Comparison of ENCODE assay signal across 8 cellular contexts in genomic region chr1:14598498-14599172, GRCh38. TPM values are rescaled to one million over a fixed set of nuclear protein-coding genes. Genes with fewer than 3 reads are reported as not detected.
DNase-seq lines count a peak whose midpoint lies in the region; ATAC-seq, FAIRE-seq and TF ChIP-seq lines count a peak whose summit lies in the region.

KAZN (plus strand) TSS chr1:14598685.

- no peak for TF ChIP-seq EP300 in A549 (IDR thresholded peaks at IDR 0.05)

- DNase-seq in A549 (ENCODE audit: low read depth in 1 of 2, low spot score in 1 of 2) (no peak), caudate nucleus (lab: John Stamatoyannopoulos, UW) (peak in 41 of 61 donors; percentile 13 to 74 (median 37)), mesendoderm (peak; percentile 87), natural killer cell (no peak)

- peak within 1 kb of the TSS; percentile 7 for H2BK15ac ChIP-seq in mesendoderm (replicated peaks; ENCODE audit: low read depth)

- H3K27ac ChIP-seq in A549 (no peak within 1 kb of the TSS), HUES48 (ENCODE audit: low read depth, low read length) (peak within 1 kb of the TSS; percentile 21), caudate nucleus (ENCODE audit: low read depth, low read length) (no peak within 1 kb of the TSS), mesendoderm (ENCODE audit: low read depth, low read length) (peak within 1 kb of the TSS; percentile 79), urinary bladder (ENCODE audit: low read depth) (no peak within 1 kb of the TSS)

- H3K27me3 ChIP-seq in HUES48 (ENCODE audit: control insufficient read depth, insufficient read depth, low read length) (peaks cover 45% of the 10 kb centered on the region), mesendoderm (ENCODE audit: insufficient read depth, low read length, poor library complexity) (no peaks in the 10 kb centered on the region)

- H2BK120ac ChIP-seq in mesendoderm (ENCODE audit: low read depth, low read length) = peak within 1 kb of the TSS; percentile 73

- peaks cover 19% of the 10 kb centered on the region for H3K79me2 ChIP-seq in mesendoderm (ENCODE audit: control insufficient read depth, insufficient read depth, low read length)

- H2BK5ac ChIP-seq in mesendoderm (ENCODE audit: low read length) = peak within 1 kb of the TSS; percentile 62

- POLR2A ChIA-PET in A549 (lab: Yijun Ruan, JAX) = no interaction called here

- no peak within 1 kb of the TSS for H3K27ac Mint-ChIP-seq in natural killer cell

- TF ChIP-seq POLR2A in A549 (IDR thresholded peaks at IDR 0.05; ENCODE audit: low read length) = no peak

- H3K9me3 Mint-ChIP-seq in natural killer cell = no peaks in the 10 kb centered on the region

- peak within 1 kb of the TSS; percentile 92 for H3K56ac ChIP-seq in mesendoderm (ENCODE audit: low read length)

- no peak within 1 kb of the TSS for H4K8ac ChIP-seq in mesendoderm (ENCODE audit: low read depth, low read length)

- peaks cover 0 to 4% of the 10 kb centered on the region in 2 donors for H3K4me1 Mint-ChIP-seq in natural killer cell

- H3K4me3 ChIP-seq in A549 (peak within 1 kb of the TSS; percentile 35), HUES48 (ENCODE audit: low read depth, low read length) (peak within 1 kb of the TSS; percentile 87), mesendoderm (ENCODE audit: low read length) (peak within 1 kb of the TSS; percentile 65), urinary bladder (ENCODE audit: low read depth, low read length) (peak within 1 kb of the TSS; percentile 70)

- H3K4me2 ChIP-seq in A549 = peak within 1 kb of the TSS; percentile 73
- H3K4me2 ChIP-seq in mesendoderm (ENCODE audit: low read length) = peak within 1 kb of the TSS; percentile 86

- H3K4me3 Mint-ChIP-seq in natural killer cell = no peak within 1 kb of the TSS

- CTCF ChIA-PET in A549 (lab: Yijun Ruan, JAX) = interaction anchor here (1.0 to 1.3 kb wide), 3 partner anchors 45 to 448 kb away, joined by 3 read pairs; no protein-coding TSS in a partner anchor

- TF ChIP-seq RAD21 in A549 (conservative IDR thresholded peaks at IDR 0.05 in 1 of 2, IDR thresholded peaks at IDR 0.05 in 1 of 2) = no peak

- H2AK5ac ChIP-seq in mesendoderm (ENCODE audit: low read length) = no peak within 1 kb of the TSS

- no peaks in the 10 kb centered on the region for H3K4me1 ChIP-seq in A549
- H3K4me1 ChIP-seq in HUES48 (ENCODE audit: control insufficient read depth, insufficient read depth, low read length) = peaks cover 68% of the 10 kb centered on the region
- H3K4me1 ChIP-seq in mesendoderm (ENCODE audit: control insufficient read depth, low read depth, low read length) = peaks cover 24% of the 10 kb centered on the region
- no peaks in the 10 kb centered on the region for H3K4me1 ChIP-seq in urinary bladder (ENCODE audit: insufficient read depth)

- H3K9ac ChIP-seq in HUES48 (ENCODE audit: low read depth, low read length) (peak within 1 kb of the TSS; percentile 40; the same call in 1 of the 2 replicates), mesendoderm (ENCODE audit: low read length) (peak within 1 kb of the TSS; percentile 82)

- intact Hi-C loops in natural killer cell (cut with micrococcal nuclease) = no loop called here

- H3K4ac ChIP-seq in mesendoderm (ENCODE audit: low read depth, low read length) = peak within 1 kb of the TSS; percentile 89

- peak within 1 kb of the TSS; percentile 96 for H3K18ac ChIP-seq in mesendoderm (ENCODE audit: low read length)

- ATAC-seq in A549 (peak; percentile 65 to 69; a peak in 5 of 6 replicates), natural killer cell (no peak), HG03342 (IDR thresholded peaks at IDR 0.05; ENCODE audit: unreplicated experiment) (no peak)
- ATAC-seq in activated CD4-positive, CD25-positive, alpha-beta regulatory T cell treated with anti-CD3 and anti-CD28 coated beads, Interleukin-2, amount 50 U/mL, for 24 hours = no peak

- no peak for TF ChIP-seq CTCF in A549 (IDR thresholded peaks at IDR 0.05)
- no peak for TF ChIP-seq CTCF in natural killer cell (IDR thresholded peaks at IDR 0.05)

- FAIRE-seq in A549 (lab: Jason Lieb, UNC) = no peak

- no peaks in the 10 kb centered on the region for H3K36me3 ChIP-seq in HUES48 (ENCODE audit: control insufficient read depth, insufficient read depth, low read length)
- H3K36me3 ChIP-seq in mesendoderm (ENCODE audit: control insufficient read depth, insufficient read depth, low read length) = no peaks in the 10 kb centered on the region
- no peaks in the 10 kb centered on the region for H3K36me3 ChIP-seq in urinary bladder (ENCODE audit: insufficient read depth)

- no peaks in the 10 kb centered on the region for H3K9me3 ChIP-seq in A549
- no peaks in the 10 kb centered on the region for H3K9me3 ChIP-seq in HUES48 (ENCODE audit: control insufficient read depth, insufficient read depth, low read length)

- H3K23ac ChIP-seq in mesendoderm (ENCODE audit: low read length) = peak within 1 kb of the TSS; percentile 76

- H4K5ac ChIP-seq in mesendoderm (ENCODE audit: low read length) = peak within 1 kb of the TSS; percentile 13

- 15% methylated on average over 8 of the region's 80 CpGs for WGBS in A549 (ENCODE audit: missing lambda C conversion rate)
- no CpG with 5 or more reads among the region's 80 CpGs for WGBS in mesendoderm (ENCODE audit: extremely low coverage, insufficient coverage, low lambda C conversion rate)
- under 1% methylated on average over 80 of the region's 80 CpGs for WGBS in urinary bladder

- H3K36me3 Mint-ChIP-seq in natural killer cell = no peaks in the 10 kb centered on the region

- H3K79me1 ChIP-seq in mesendoderm (ENCODE audit: low read length) = no peaks in the 10 kb centered on the region

- H3K27me3 Mint-ChIP-seq in natural killer cell (ENCODE audit: low read depth in 2 of 2) = peaks cover 48 to 72% of the 10 kb centered on the region in 2 donors

TF ChIP-seq in A549, 52 proteins besides CTCF, POLR2A, EP300 and RAD21:
- TF ChIP-seq EHMT2 (IDR thresholded peaks at IDR 0.05; ENCODE audit: low read depth) (no peak), FOSL2 (IDR thresholded peaks at IDR 0.05) (no peak), FOSL2 (CRISPR knock-in tag; IDR thresholded peaks at IDR 0.05) (no peak), HOXB5 (CRISPR knock-in tag; IDR thresholded peaks at IDR 0.05) (no peak), KDM1A (IDR thresholded peaks at IDR 0.05; ENCODE audit: low read depth) (no peak), MAZ (IDR thresholded peaks at IDR 0.05; ENCODE audit: borderline replicate concordance, low read depth, low read length) (no peak), NR3C1 (IDR thresholded peaks at IDR 0.05) (no peak), ZC3H11A (IDR thresholded peaks at IDR 0.05) (no peak), CHD2 (IDR thresholded peaks at IDR 0.05; ENCODE audit: low read length, partially characterized antibody) (no peak), RNF2 (IDR thresholded peaks at IDR 0.05; ENCODE audit: borderline replicate concordance, low read depth) (no peak)
- TF ChIP-seq, protein P1, sequence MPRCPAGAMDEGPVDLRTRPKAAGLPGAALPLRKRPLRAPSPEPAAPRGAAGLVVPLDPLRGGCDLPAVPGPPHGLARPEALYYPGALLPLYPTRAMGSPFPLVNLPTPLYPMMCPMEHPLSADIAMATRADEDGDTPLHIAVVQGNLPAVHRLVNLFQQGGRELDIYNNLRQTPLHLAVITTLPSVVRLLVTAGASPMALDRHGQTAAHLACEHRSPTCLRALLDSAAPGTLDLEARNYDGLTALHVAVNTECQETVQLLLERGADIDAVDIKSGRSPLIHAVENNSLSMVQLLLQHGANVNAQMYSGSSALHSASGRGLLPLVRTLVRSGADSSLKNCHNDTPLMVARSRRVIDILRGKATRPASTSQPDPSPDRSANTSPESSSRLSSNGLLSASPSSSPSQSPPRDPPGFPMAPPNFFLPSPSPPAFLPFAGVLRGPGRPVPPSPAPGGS (IDR thresholded peaks at IDR 0.05) = no peak

RNA-seq across cellular contexts. Expression of gene KAZN, which starts in this region (rescaled TPM):
- polyA plus RNA-seq in A549 (2011; rRNA removed) (1.3 and 1.5 TPM in 2 replicates), A549 (2017; fragmentation: RNase III; extraction: RNeasy Plus Mini Kit Qiagen cat#74134 plus additional on column Dnase treatment) (1.6 to 2.3 TPM (median 1.9 TPM) in 3 replicates), urinary bladder (7.2 TPM)
- polyA plus RNA-seq in A549 (2012; cell fraction: cytosol; rRNA removed) = 1.2 and 1.5 TPM in 2 replicates
- polyA plus RNA-seq in A549 (2012; cell fraction: nucleus; rRNA removed) = 1.5 and 1.9 TPM in 2 replicates
- 0.68 and 1.2 TPM in 2 replicates for polyA minus RNA-seq in A549 (2011; rRNA and poly(A)+ RNA removed)
- polyA plus RNA-seq in mesendoderm (2013, experiment 1 of 2) = 10.8 TPM
- polyA plus RNA-seq in mesendoderm (2013, experiment 2 of 2) = 10.6 TPM
- total RNA-seq in urinary bladder (8.4 TPM), natural killer cell (1 to 10 TPM; 1.2 to 2.0 (median 1.7) TPM)

Comparison
In these comparisons a context has a peak if more than half of its experiments do, and no peak if none do; other contexts are left out.
1. ATAC-seq: peak in A549 (2 of 2); none in activated CD4-positive, CD25-positive, alpha-beta regulatory T cell treated with anti-CD3 and anti-CD28 coated beads, Interleukin-2, amount 50 U/mL, for 24 hours (0 of 2), natural killer cell (0 of 3) and HG03342 (single experiment).
2. DNase-seq: peak in caudate nucleus (41 of 61) and mesendoderm (single experiment); none in A549 (0 of 2) and natural killer cell (single experiment).
3. H3K27ac ChIP-seq: peak in HUES48 (single experiment) and mesendoderm (single experiment); none in A549 (0 of 2), caudate nucleus (single experiment) and urinary bladder (single experiment).
4. H3K4me3 ChIP-seq: peak in every context shown above with its lines; median percentile 87 in HUES48; 70 in urinary bladder; 65 in mesendoderm; 35 in A549.